In the genomic region with DNA sequence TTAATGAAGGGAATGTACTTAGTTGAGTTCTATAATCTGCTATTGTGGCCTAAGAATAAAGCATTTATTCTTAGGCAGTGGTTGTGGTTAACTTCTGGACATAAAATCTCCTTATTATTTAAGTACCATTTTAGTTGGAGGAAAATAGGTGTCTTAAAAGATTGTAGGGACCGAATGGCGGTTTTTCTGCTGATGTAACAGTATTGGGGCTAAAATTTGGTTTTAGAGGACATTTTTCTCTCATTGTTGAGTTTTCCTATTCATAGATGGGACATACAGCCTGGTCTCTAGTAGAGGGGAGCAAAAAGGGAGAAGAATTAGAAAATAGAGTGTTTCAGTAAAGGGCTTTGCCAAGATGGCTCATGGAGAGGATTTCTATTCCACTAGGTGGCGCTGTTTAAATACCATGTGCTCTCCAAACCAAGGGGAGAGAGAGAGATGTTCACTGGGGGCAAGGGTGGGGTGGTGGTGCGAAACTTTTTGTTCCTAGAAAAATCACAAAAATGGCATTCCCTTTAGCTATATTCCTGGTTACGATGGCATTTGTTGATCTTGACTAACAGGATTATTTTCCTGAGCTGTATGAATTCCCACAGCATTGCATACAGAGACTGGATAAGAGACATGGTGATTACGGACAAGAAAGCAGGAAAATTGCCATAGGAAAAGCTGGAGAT, we compare ENCODE assay signal across 8 cellular contexts. TPM values are rescaled to one million over a fixed set of nuclear protein-coding genes. Genes with fewer than 3 reads are reported as not detected.
A peak's percentile ranks its signal among the peaks of the same experiment; 100 is the strongest.
DNase-seq lines count a peak whose midpoint lies in the region; ATAC-seq and TF ChIP-seq lines count a peak whose summit lies in the region.

No MANE protein-coding gene starts in this region.

- CTCF ChIA-PET in A673 (lab: Charles Lee): interaction anchor here (0.7 to 1.7 kb wide), 2 partner anchors 252 to 254 kb away, joined by 5 to 14 read pairs; no protein-coding TSS in a partner anchor

- no peaks in the 10 kb centered on the region for H3K9me3 Mint-ChIP-seq in stimulated activated naive CD8-positive, alpha-beta T cell treated with anti-CD3 and anti-CD28 coated beads, Interleukin-15, amount 100 ng/mL, for 72 hours

- H3K4me1 ChIP-seq in A673 (ENCODE audit: insufficient read depth, low read length, poor library complexity, severe bottlenecking): no peaks in the 10 kb centered on the region

- H3K9me3 ChIP-seq in A673 (ENCODE audit: low read depth, low read length, poor library complexity, severe bottlenecking): no peaks in the 10 kb centered on the region

- TF ChIP-seq CTCF in A673 (conservative IDR thresholded peaks at IDR 0.05; ENCODE audit: low read depth, low read length): peak; percentile 86

- peaks cover 17% of the 10 kb centered on the region for H3K4me1 Mint-ChIP-seq in stimulated activated naive CD8-positive, alpha-beta T cell treated with anti-CD3 and anti-CD28 coated beads, Interleukin-15, amount 100 ng/mL, for 72 hours

- BruUV-seq in A673 (replicated peaks; lab: Mats Ljungman, UMichigan): no TSS peak

- H3K27ac Mint-ChIP-seq in stimulated activated naive CD8-positive, alpha-beta T cell treated with anti-CD3 and anti-CD28 coated beads, Interleukin-15, amount 100 ng/mL, for 72 hours: no peak overlapping the region

- H3K27me3 Mint-ChIP-seq in stimulated activated naive CD8-positive, alpha-beta T cell treated with anti-CD3 and anti-CD28 coated beads, Interleukin-15, amount 100 ng/mL, for 72 hours: peaks cover 39% of the 10 kb centered on the region

- no peak overlapping the region for H3K27ac ChIP-seq in A673 (ENCODE audit: low read depth, low read length, poor library complexity, severe bottlenecking)

- DNase-seq in A673 (ENCODE audit: low spot score) (peak; percentile 83), GM04503 (ENCODE audit: low read depth) (peak; percentile 21), NCI-H1048 (lab: John Stamatoyannopoulos, UW) (peak; percentile 17), SW480 (ENCODE audit: low spot score) (peak; percentile 32), dermis microvascular lymphatic vessel endothelial cell (ENCODE audit: low read depth in 2 of 2) (peak; percentile 67 to 72), lung microvascular endothelial cell (ENCODE audit: low read depth in 2 of 2) (peak; percentile 76 to 82)
- peak; percentile 36 to 52 for DNase-seq in stimulated activated naive CD8-positive, alpha-beta T cell treated with anti-CD3 and anti-CD28 coated beads, Interleukin-15, amount 100 ng/mL, for 72 hours

- peak overlapping the region; percentile 16 for H3K4me3 ChIP-seq in A673 (ENCODE audit: low read depth, low read length, poor library complexity, severe bottlenecking)

- intact Hi-C loops in A673 (cut with micrococcal nuclease; ENCODE audit: unreplicated experiment): loop anchor here (2.0 kb wide), 1 partner anchor 252 kb away; no protein-coding TSS in a partner anchor

- POLR2A ChIA-PET in A673 (lab: Charles Lee; ENCODE audit: low non-redundant PET): no interaction called here

- H3K36me3 ChIP-seq in A673 (ENCODE audit: insufficient read depth, low read length, poor library complexity, severe bottlenecking): no peaks in the 10 kb centered on the region

- peak; percentile 74 for ATAC-seq in stimulated activated naive CD8-positive, alpha-beta T cell treated with anti-CD3 and anti-CD28 coated beads, Interleukin-15, amount 100 ng/mL, for 72 hours
- no peak for ATAC-seq in HG02763 (IDR thresholded peaks at IDR 0.05; ENCODE audit: unreplicated experiment)

- peaks cover 39% of the 10 kb centered on the region for H3K27me3 ChIP-seq in A673 (replicated peaks; ENCODE audit: insufficient read depth, low read depth, low read length, poor library complexity)

- H3K4me3 Mint-ChIP-seq in stimulated activated naive CD8-positive, alpha-beta T cell treated with anti-CD3 and anti-CD28 coated beads, Interleukin-15, amount 100 ng/mL, for 72 hours: no peak overlapping the region

RNA-seq across cellular contexts. Expression of a gene that starts 18.3 kb away (rescaled TPM):
- total RNA-seq in A673 (2021): not detected in 2 replicates
- 0.64 and 3.7 TPM in 2 replicates for total RNA-seq in dermis microvascular lymphatic vessel endothelial cell
- total RNA-seq in lung microvascular endothelial cell: 0.79 and 1.3 TPM in 2 replicates

RNA-seq across cellular contexts. Expression of a gene that starts 37.4 kb away (rescaled TPM):
- total RNA-seq in A673 (2021) (0.28 and 0.37 TPM in 2 replicates), dermis microvascular lymphatic vessel endothelial cell (0.13 and 1.5 TPM in 2 replicates), lung microvascular endothelial cell (0.22 and 0.99 TPM in 2 replicates)

Comparison
In these comparisons a context has a peak if more than half of its experiments do, and no peak if none do; other contexts are left out.
1. DNase-seq: peak in every context shown above with its lines; median percentile 83 in A673; 79 in lung microvascular endothelial cell; 70 in dermis microvascular lymphatic vessel endothelial cell; 44 in stimulated activated naive CD8-positive, alpha-beta T cell treated with anti-CD3 and anti-CD28 coated beads, Interleukin-15, amount 100 ng/mL, for 72 hours; 32 in SW480; 21 in GM04503; 17 in NCI-H1048.